In genomic region chr5:56816546-56817081, GRCh38 we compare ENCODE assay signal across 8 cellular contexts. TPM values are rescaled to one million over a fixed set of nuclear protein-coding genes. Genes with fewer than 3 reads are reported as not detected.
A peak's percentile ranks its signal among the peaks of the same experiment; 100 is the strongest.
DNase-seq lines count a peak whose midpoint lies in the region; ATAC-seq and TF ChIP-seq lines count a peak whose summit lies in the region.

No MANE protein-coding gene starts in this region.

- peak overlapping the region; percentile 87 for H3K4me3 Mint-ChIP-seq in activated CD8-positive, alpha-beta T cell treated with anti-CD3 and anti-CD28 coated beads for 36 hours
- H3K4me3 Mint-ChIP-seq in mesothelial cell of epicardium: peak overlapping the region; percentile 76
- H3K4me3 Mint-ChIP-seq in stimulated activated memory B cell treated with anti-CD40 and anti-IgM and Interleukin-4, amounts not matched to agents 10 μg/mL and 1 μg/mL and 100 μg/mL, for 72 hours: peak overlapping the region; percentile 93

- no peaks in the 10 kb centered on the region for H3K27me3 ChIP-seq in A673 (replicated peaks; ENCODE audit: insufficient read depth, low read depth, low read length, poor library complexity)
- no peaks in the 10 kb centered on the region for H3K27me3 ChIP-seq in endocrine pancreas (ENCODE audit: control insufficient read depth, insufficient read depth, low read length)

- H3K36me3 ChIP-seq in A673 (ENCODE audit: insufficient read depth, low read length, poor library complexity, severe bottlenecking) (no peaks in the 10 kb centered on the region), endocrine pancreas (ENCODE audit: control insufficient read depth, insufficient read depth, low read length) (no peaks in the 10 kb centered on the region)

- ATAC-seq in GM18498 (IDR thresholded peaks at IDR 0.05; ENCODE audit: unreplicated experiment) (peak; percentile 42), HG02852 (IDR thresholded peaks at IDR 0.05; ENCODE audit: unreplicated experiment) (peak; percentile 43)
- ATAC-seq in activated CD8-positive, alpha-beta T cell treated with anti-CD3 and anti-CD28 coated beads for 36 hours: peak; percentile 65
- ATAC-seq in stimulated activated memory B cell treated with anti-CD40 and anti-IgM and Interleukin-4, amounts not matched to agents 10 μg/mL and 1 μg/mL and 100 μg/mL, for 72 hours: peak; percentile 63

- intact Hi-C loops in A673 (cut with micrococcal nuclease; ENCODE audit: unreplicated experiment): no loop called here
- intact Hi-C loops in activated CD8-positive, alpha-beta T cell treated with anti-CD3 and anti-CD28 coated beads for 36 hours (cut with micrococcal nuclease): loop anchor here (5.0 kb wide), 2 partner anchors 356 to 489 kb away; partner anchors contain the start of gene GPBP1

- TF ChIP-seq CTCF in A673 (conservative IDR thresholded peaks at IDR 0.05; ENCODE audit: low read depth, low read length): no peak
- no peak for TF ChIP-seq CTCF in activated CD8-positive, alpha-beta T cell treated with anti-CD3 and anti-CD28 coated beads for 36 hours (IDR thresholded peaks at IDR 0.05)
- TF ChIP-seq CTCF in mesothelial cell of epicardium (IDR thresholded peaks at IDR 0.05; ENCODE audit: unreplicated experiment): no peak

- H3K4me1 ChIP-seq in A673 (ENCODE audit: insufficient read depth, low read length, poor library complexity, severe bottlenecking) (peaks cover 15% of the 10 kb centered on the region), endocrine pancreas (ENCODE audit: control insufficient read depth, insufficient read depth, low read length) (peaks cover 29% of the 10 kb centered on the region)

- H3K4me1 Mint-ChIP-seq in activated CD8-positive, alpha-beta T cell treated with anti-CD3 and anti-CD28 coated beads for 36 hours (ENCODE audit: low read depth): peaks cover 47% of the 10 kb centered on the region
- peaks cover 50% of the 10 kb centered on the region for H3K4me1 Mint-ChIP-seq in mesothelial cell of epicardium
- peaks cover 55% of the 10 kb centered on the region for H3K4me1 Mint-ChIP-seq in stimulated activated memory B cell treated with anti-CD40 and anti-IgM and Interleukin-4, amounts not matched to agents 10 μg/mL and 1 μg/mL and 100 μg/mL, for 72 hours

- H3K9ac ChIP-seq in endocrine pancreas (ENCODE audit: control insufficient read depth, insufficient read depth, low read length): peak overlapping the region; percentile 15

- peaks cover 5% of the 10 kb centered on the region for H3K36me3 Mint-ChIP-seq in activated CD8-positive, alpha-beta T cell treated with anti-CD3 and anti-CD28 coated beads for 36 hours (ENCODE audit: low read depth)
- peaks cover 2% of the 10 kb centered on the region for H3K36me3 Mint-ChIP-seq in mesothelial cell of epicardium
- peaks cover 11% of the 10 kb centered on the region for H3K36me3 Mint-ChIP-seq in stimulated activated memory B cell treated with anti-CD40 and anti-IgM and Interleukin-4, amounts not matched to agents 10 μg/mL and 1 μg/mL and 100 μg/mL, for 72 hours

- H3K4me3 ChIP-seq in A673 (ENCODE audit: low read depth, low read length, poor library complexity, severe bottlenecking) (peak overlapping the region; percentile 92), endocrine pancreas (ENCODE audit: control insufficient read depth, insufficient read depth, low read length) (peak overlapping the region; percentile 91)

- H3K27me3 Mint-ChIP-seq in activated CD8-positive, alpha-beta T cell treated with anti-CD3 and anti-CD28 coated beads for 36 hours: peaks cover 5% of the 10 kb centered on the region
- no peaks in the 10 kb centered on the region for H3K27me3 Mint-ChIP-seq in mesothelial cell of epicardium (ENCODE audit: low read depth)
- H3K27me3 Mint-ChIP-seq in stimulated activated memory B cell treated with anti-CD40 and anti-IgM and Interleukin-4, amounts not matched to agents 10 μg/mL and 1 μg/mL and 100 μg/mL, for 72 hours: no peaks in the 10 kb centered on the region

- POLR2A ChIA-PET in A673 (lab: Charles Lee; ENCODE audit: low non-redundant PET): no interaction called here
- POLR2A ChIA-PET in activated CD8-positive, alpha-beta T cell treated with anti-CD3 and anti-CD28 coated beads for 36 hours (lab: Charles Lee): no interaction called here

- no peaks in the 10 kb centered on the region for H3K9me3 Mint-ChIP-seq in activated CD8-positive, alpha-beta T cell treated with anti-CD3 and anti-CD28 coated beads for 36 hours
- H3K9me3 Mint-ChIP-seq in mesothelial cell of epicardium: no peaks in the 10 kb centered on the region
- H3K9me3 Mint-ChIP-seq in stimulated activated memory B cell treated with anti-CD40 and anti-IgM and Interleukin-4, amounts not matched to agents 10 μg/mL and 1 μg/mL and 100 μg/mL, for 72 hours: no peaks in the 10 kb centered on the region

- DNase-seq in A673 (ENCODE audit: low spot score) (peak; percentile 83), NCI-H446 treated with DMSO at 0.1 percent for 48 hours (lab: John Stamatoyannopoulos, UW) (peak; percentile 2), mesothelial cell of epicardium (ENCODE audit: low spot score in 2 of 2, unreplicated experiment in 2 of 2) (peak in 1 of 2 experiments; percentile 57)
- peak; percentile 79 for DNase-seq in activated CD8-positive, alpha-beta T cell treated with anti-CD3 and anti-CD28 coated beads for 36 hours

- peak overlapping the region; percentile 85 for H3K27ac ChIP-seq in A673 (ENCODE audit: low read depth, low read length, poor library complexity, severe bottlenecking)

- H3K9me3 ChIP-seq in A673 (ENCODE audit: low read depth, low read length, poor library complexity, severe bottlenecking) (no peaks in the 10 kb centered on the region), endocrine pancreas (ENCODE audit: control insufficient read depth, low read length) (no peaks in the 10 kb centered on the region)

- CTCF ChIA-PET in A673 (lab: Charles Lee): no interaction called here
- CTCF ChIA-PET in activated CD8-positive, alpha-beta T cell treated with anti-CD3 and anti-CD28 coated beads for 36 hours (lab: Charles Lee): interaction anchor here (0.9 to 1.0 kb wide), 2 partner anchors 10 to 546 kb away, joined by 3 read pairs; no protein-coding TSS in a partner anchor

- BruUV-seq in A673 (replicated peaks; lab: Mats Ljungman, UMichigan): no TSS peak

- H3K27ac Mint-ChIP-seq in activated CD8-positive, alpha-beta T cell treated with anti-CD3 and anti-CD28 coated beads for 36 hours: peak overlapping the region; percentile 92
- H3K27ac Mint-ChIP-seq in mesothelial cell of epicardium: peak overlapping the region; percentile 77
- H3K27ac Mint-ChIP-seq in stimulated activated memory B cell treated with anti-CD40 and anti-IgM and Interleukin-4, amounts not matched to agents 10 μg/mL and 1 μg/mL and 100 μg/mL, for 72 hours: peak overlapping the region; percentile 94

RNA-seq across cellular contexts. Expression of gene MAP3K1, which starts 1.3 kb away (rescaled TPM):
- 6.3 and 7.2 TPM in 2 replicates for total RNA-seq in A673 (2021)
- 10 to 100 TPM; 16.9 to 17.0 TPM for total RNA-seq in activated CD8-positive, alpha-beta T cell treated with anti-CD3 and anti-CD28 coated beads for 36 hours
- 52.2 to 55.7 TPM (median 54.8 TPM) in 3 replicates for total RNA-seq in mesothelial cell of epicardium
